Comparison of ENCODE assay signal across 1 cellular context in the genomic region with DNA sequence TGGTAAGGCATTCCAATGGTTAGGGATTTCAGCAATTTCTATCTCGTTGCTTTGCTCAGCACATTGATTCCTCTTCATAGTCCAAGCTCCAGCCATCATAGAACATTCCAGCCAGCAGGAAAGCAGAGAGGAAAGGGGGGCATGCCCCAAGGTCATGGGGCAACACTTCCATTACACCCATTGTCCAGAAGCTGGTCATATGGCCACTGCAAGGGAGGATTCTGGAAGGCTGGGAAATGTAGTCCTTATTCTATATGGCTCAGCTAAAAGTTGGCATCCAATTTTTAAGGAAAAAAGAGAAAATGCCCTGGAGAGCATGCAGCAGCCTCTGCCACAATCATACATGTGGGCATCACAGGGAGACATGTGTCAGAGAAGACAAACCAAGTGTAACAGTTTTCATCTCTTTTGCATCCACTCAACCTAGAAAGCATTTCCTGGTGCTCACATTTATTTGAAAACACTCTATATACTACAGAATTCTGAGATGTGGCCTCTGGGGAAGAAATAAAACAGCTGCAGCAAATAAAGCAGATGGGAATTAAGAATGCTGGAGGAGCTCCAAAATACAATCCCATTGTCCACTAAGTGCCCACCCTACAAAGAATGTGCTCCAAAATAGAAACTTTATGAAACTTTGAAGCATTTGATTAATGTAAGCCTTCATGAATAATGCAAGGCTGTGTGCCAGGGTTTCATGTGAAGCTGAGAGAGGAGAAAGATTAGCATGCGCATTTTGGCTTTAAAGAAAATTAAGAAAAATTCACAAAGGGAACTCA.
TF ChIP-seq lines count a peak whose summit lies in the region.

No MANE protein-coding gene starts in this region.

TF ChIP-seq in GM23338, 12 proteins besides CTCF, POLR2A, EP300 and RAD21:
- TF ChIP-seq, protein P1, sequence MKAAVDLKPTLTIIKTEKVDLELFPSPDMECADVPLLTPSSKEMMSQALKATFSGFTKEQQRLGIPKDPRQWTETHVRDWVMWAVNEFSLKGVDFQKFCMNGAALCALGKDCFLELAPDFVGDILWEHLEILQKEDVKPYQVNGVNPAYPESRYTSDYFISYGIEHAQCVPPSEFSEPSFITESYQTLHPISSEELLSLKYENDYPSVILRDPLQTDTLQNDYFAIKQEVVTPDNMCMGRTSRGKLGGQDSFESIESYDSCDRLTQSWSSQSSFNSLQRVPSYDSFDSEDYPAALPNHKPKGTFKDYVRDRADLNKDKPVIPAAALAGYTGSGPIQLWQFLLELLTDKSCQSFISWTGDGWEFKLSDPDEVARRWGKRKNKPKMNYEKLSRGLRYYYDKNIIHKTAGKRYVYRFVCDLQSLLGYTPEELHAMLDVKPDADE (IDR thresholded peaks at IDR 0.05), result no peak
- no peak for TF ChIP-seq JUNB (IDR thresholded peaks at IDR 0.05; ENCODE audit: unreplicated experiment)
